13 cellular contexts compared by ENCODE assay signal in the genomic region with DNA sequence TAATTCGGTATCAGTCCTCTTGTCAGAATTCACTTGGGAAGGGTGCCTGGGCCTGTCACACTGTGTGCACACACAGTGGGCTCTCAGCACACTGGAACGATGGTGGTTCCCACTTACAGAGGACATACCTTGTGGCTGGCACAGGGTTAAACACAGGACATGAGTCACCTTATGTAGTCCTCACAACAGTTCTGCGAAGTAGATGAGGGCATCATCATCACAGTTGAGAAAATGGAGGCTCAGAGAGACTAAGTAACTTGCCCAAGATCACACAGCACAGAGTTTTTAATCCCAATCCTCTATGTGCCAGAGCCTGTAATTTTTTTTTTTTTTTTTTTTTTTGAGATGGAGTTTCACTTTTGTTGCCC.
DNase-seq lines count a peak whose midpoint lies in the region; TF ChIP-seq lines count a peak whose summit lies in the region.
"Had no signal": no experiment of that assay in that cellular context is flagged by ENCODE, and none has a peak within 500 bp of the region (broad histone marks: within the 10 kb centered on the region; RNA-seq: fewer than 3 reads in every experiment).

No MANE protein-coding gene starts in this region.

- H3K4me1 Mint-ChIP-seq in Caco-2 (ENCODE audit: low read depth, unreplicated experiment) (peaks cover 35% of the 10 kb centered on the region), chondrocyte (ENCODE audit: low read depth) (peaks cover 58% of the 10 kb centered on the region), progenitor cell of endocrine pancreas (ENCODE audit: low read depth) (peaks cover 20% of the 10 kb centered on the region)

- H3K9me3 ChIP-seq in Caco-2, result no peaks in the 10 kb centered on the region

- no peak for DNase-seq in Caco-2
- DNase-seq in M059J (ENCODE audit: low read depth), result peak; percentile 52
- DNase-seq in chondrocyte (ENCODE audit: low spot score), result no peak
- no peak for DNase-seq in progenitor cell of endocrine pancreas (ENCODE audit: low spot score, unreplicated experiment)
- DNase-seq in SK-N-DZ (ENCODE audit: low spot score), result no peak
- no peak for DNase-seq in NCI-H2227 treated with DMSO at 0.1 percent for 48 hours (lab: John Stamatoyannopoulos, UW)
- DNase-seq in NCI-H1930 (lab: John Stamatoyannopoulos, UW), result no peak
- no peak for DNase-seq in NOMO-1 treated with DMSO at 0.1 percent for 48 hours (lab: John Stamatoyannopoulos, UW; ENCODE audit: unreplicated experiment)
- DNase-seq: effector CD8-positive, alpha-beta T cell; kidney glomerular epithelial cell; NCI-H2029 had no signal

- H3K36me3 ChIP-seq in Caco-2 (ENCODE audit: control insufficient read depth, insufficient read depth, low read length), result no peaks in the 10 kb centered on the region

- H3K36me3 Mint-ChIP-seq in Caco-2 (ENCODE audit: insufficient read depth, unreplicated experiment) (peaks cover 24% of the 10 kb centered on the region), chondrocyte (ENCODE audit: low read depth) (no peaks in the 10 kb centered on the region), progenitor cell of endocrine pancreas (ENCODE audit: insufficient read depth) (no peaks in the 10 kb centered on the region)

- peaks cover 53% of the 10 kb centered on the region for H3K4me1 ChIP-seq in Caco-2

- POLR2A ChIA-PET in Caco-2 (lab: Charles Lee), result interaction anchor here (2.6 to 2.7 kb wide), 2 partner anchors 60 to 179 kb away, joined by 15 to 36 read pairs; a partner anchor contains a TSS

- no peak overlapping the region for H3K4me3 ChIP-seq in Caco-2 (ENCODE audit: low read depth, low read length)
- H3K4me3 ChIP-seq: GM23338, SK-N-MC had no signal

- intact Hi-C loops in Caco-2 (cut with micrococcal nuclease; ENCODE audit: unreplicated experiment), result loop anchor here (10.0 kb wide), 1 partner anchor 522 kb away; no protein-coding TSS in a partner anchor

- H3K9me3 Mint-ChIP-seq in Caco-2 (ENCODE audit: unreplicated experiment) (no peaks in the 10 kb centered on the region), chondrocyte (ENCODE audit: low read depth) (peaks cover 5% of the 10 kb centered on the region), progenitor cell of endocrine pancreas (ENCODE audit: low read depth) (peaks cover 3% of the 10 kb centered on the region)
- H3K9me3 Mint-ChIP-seq: GM23338 had no signal

- CTCF ChIA-PET in Caco-2 (lab: Charles Lee), result interaction anchor here (2.5 to 5.7 kb wide), 2 partner anchors 179 to 377 kb away, joined by 17 to 102 read pairs; a partner anchor contains a TSS

- no peak for TF ChIP-seq CTCF in Caco-2 (IDR thresholded peaks at IDR 0.05; ENCODE audit: insufficient read depth in 1 of 2, low read depth in 1 of 2, low read length in 1 of 2, severe bottlenecking in 1 of 2, unreplicated experiment in 1 of 2)
- no peak for TF ChIP-seq CTCF in chondrocyte (IDR thresholded peaks at IDR 0.05)
- TF ChIP-seq CTCF in progenitor cell of endocrine pancreas (IDR thresholded peaks at IDR 0.05; ENCODE audit: unreplicated experiment), result no peak

- H3K4me3 Mint-ChIP-seq in Caco-2 (ENCODE audit: unreplicated experiment), result peak overlapping the region; percentile 80
- no peak overlapping the region for H3K4me3 Mint-ChIP-seq in chondrocyte (ENCODE audit: unreplicated experiment)
- H3K4me3 Mint-ChIP-seq in progenitor cell of endocrine pancreas (ENCODE audit: low read depth), result no peak overlapping the region
- H3K4me3 Mint-ChIP-seq: GM23338 had no signal

- H3K27ac Mint-ChIP-seq in Caco-2 (ENCODE audit: unreplicated experiment) (peak overlapping the region; percentile 81), chondrocyte (ENCODE audit: unreplicated experiment) (peak overlapping the region; percentile 22), progenitor cell of endocrine pancreas (peak overlapping the region; percentile 94)
- H3K27ac Mint-ChIP-seq: GM23338 had no signal

- no peaks in the 10 kb centered on the region for H3K27me3 ChIP-seq in Caco-2 (replicated peaks; ENCODE audit: control insufficient read depth, insufficient read depth, low read length)

- no TSS peak for BruUV-seq in Caco-2 (replicated peaks; lab: Mats Ljungman, UMichigan)

- H3K27me3 Mint-ChIP-seq in Caco-2 (ENCODE audit: insufficient read depth, unreplicated experiment) (no peaks in the 10 kb centered on the region), chondrocyte (ENCODE audit: low read depth) (no peaks in the 10 kb centered on the region), progenitor cell of endocrine pancreas (peaks cover 12% of the 10 kb centered on the region)

Comparison
In these comparisons a context has a peak if more than half of its experiments do, and no peak if none do; other contexts are left out.
1. H3K27ac Mint-ChIP-seq: peak in every context shown above with its lines; median percentile 94 in progenitor cell of endocrine pancreas; 81 in Caco-2; 22 in chondrocyte.